1 cellular context compared by ENCODE assay signal in the genomic region with DNA sequence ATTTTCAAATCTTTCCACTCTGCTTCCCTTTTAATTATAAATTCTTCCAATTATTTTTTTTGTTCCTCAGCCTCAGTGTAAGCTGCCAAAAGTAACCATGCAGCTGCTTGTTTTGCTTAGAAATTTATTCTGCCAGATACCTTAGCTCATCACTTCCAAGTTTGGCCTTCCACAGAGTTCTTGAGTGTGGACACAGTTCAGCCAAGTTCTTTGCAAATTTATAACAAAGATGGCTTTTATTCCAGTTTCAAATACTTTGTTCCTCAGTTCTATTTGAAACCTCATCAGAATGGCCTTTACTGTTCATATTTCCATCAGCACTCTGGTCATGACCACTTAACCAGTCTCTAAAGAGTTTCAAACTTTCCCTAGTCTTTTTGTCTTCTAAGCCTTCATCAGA.
TF ChIP-seq lines count a peak whose summit lies in the region.

No MANE protein-coding gene starts in this region.

TF ChIP-seq in IMR-90, 13 proteins besides CTCF, POLR2A, EP300 and RAD21:
- TF ChIP-seq NFE2L2 (IDR thresholded peaks at IDR 0.05; ENCODE audit: low read depth, low read length) (no peak), MAZ (IDR thresholded peaks at IDR 0.05; ENCODE audit: borderline replicate concordance, low read depth, low read length) (no peak), SMC3 (IDR thresholded peaks at IDR 0.05; ENCODE audit: low read depth, low read length) (no peak), CHD1 (IDR thresholded peaks at IDR 0.05; ENCODE audit: low read depth, low read length) (no peak)
